ENCODE assay signal across 8 cellular contexts in genomic region chrX:39814391-39814790, GRCh38.
A peak's percentile ranks its signal among the peaks of the same experiment; 100 is the strongest.
DNase-seq lines count a peak whose midpoint lies in the region; ATAC-seq and TF ChIP-seq lines count a peak whose summit lies in the region.

No MANE protein-coding gene starts in this region.

- no peak for TF ChIP-seq POLR2A in stomach (IDR thresholded peaks at IDR 0.05)

- peak; percentile 63 for TF ChIP-seq CTCF in glutamatergic neuron (IDR thresholded peaks at IDR 0.05; ENCODE audit: partially characterized antibody, unreplicated experiment)
- peak in 4 of 7 experiments; percentile 6 to 48 (median 26) for TF ChIP-seq CTCF in stomach (IDR thresholded peaks at IDR 0.05)

- H3K9me3 ChIP-seq in stomach = no peaks in the 10 kb centered on the region

- peaks cover 0 to 7% (median 4%) of the 10 kb centered on the region in 3 donors for H3K27me3 ChIP-seq in stomach

- WGBS in stomach, 5 donors = 21 to 43% (median 32%) methylated on average over 4 of the region's 4 CpGs

- no peak for TF ChIP-seq EP300 in stomach (IDR thresholded peaks at IDR 0.05)

- no peak overlapping the region for H3K4me3 Mint-ChIP-seq in T-helper 2 cell treated with Interferon-gamma antibody and Interleukin-4, amounts not matched to agents 5 μg/mL and 100 μg/mL, for 36 hours
- peak overlapping the region; percentile 59 for H3K4me3 Mint-ChIP-seq in glutamatergic neuron (ENCODE audit: unreplicated experiment)

- peaks cover 21% of the 10 kb centered on the region for H3K4me1 Mint-ChIP-seq in T-helper 2 cell treated with Interferon-gamma antibody and Interleukin-4, amounts not matched to agents 5 μg/mL and 100 μg/mL, for 36 hours (ENCODE audit: low read depth)
- peaks cover 21% of the 10 kb centered on the region for H3K4me1 Mint-ChIP-seq in glutamatergic neuron (ENCODE audit: low read depth, unreplicated experiment)

- H3K36me3 Mint-ChIP-seq in T-helper 2 cell treated with Interferon-gamma antibody and Interleukin-4, amounts not matched to agents 5 μg/mL and 100 μg/mL, for 36 hours (ENCODE audit: low read depth) = no peaks in the 10 kb centered on the region
- no peaks in the 10 kb centered on the region for H3K36me3 Mint-ChIP-seq in glutamatergic neuron (ENCODE audit: unreplicated experiment)

- H3K27ac ChIP-seq in stomach = peak overlapping the region in 2 of 5 donors; percentile 33 to 62

- peaks cover 0 to 20% (median 12%) of the 10 kb centered on the region in 4 donors for H3K4me1 ChIP-seq in stomach

- ATAC-seq in HG03135 (IDR thresholded peaks at IDR 0.05; ENCODE audit: unreplicated experiment) (no peak), GM18867 (IDR thresholded peaks at IDR 0.05; ENCODE audit: unreplicated experiment) (no peak)

- no peaks in the 10 kb centered on the region for H3K36me3 ChIP-seq in stomach

- DNase-seq in T-helper 2 cell = peak in 3 of 5 experiments; percentile 7 to 66 (median 23)
- no peak for DNase-seq in T-helper 2 cell treated with Interferon-gamma antibody and Interleukin-4, amounts not matched to agents 5 μg/mL and 100 μg/mL, for 36 hours (ENCODE audit: low spot score)
- peak; percentile 17 for DNase-seq in NCI-H2107 (lab: John Stamatoyannopoulos, UW)
- DNase-seq in activated T-cell treated with anti-CD3 and anti-CD28 coated beads for 4 hours = peak; percentile 13
- DNase-seq in glutamatergic neuron = no peak
- no peak for DNase-seq in stomach

- intact Hi-C loops in stomach (cut with DNase I; ENCODE audit: low total_unique reads) = loop anchor here (10.0 kb wide), 1 partner anchor 60 kb away; no protein-coding TSS in a partner anchor

- H3K9me3 Mint-ChIP-seq in T-helper 2 cell treated with Interferon-gamma antibody and Interleukin-4, amounts not matched to agents 5 μg/mL and 100 μg/mL, for 36 hours = no peaks in the 10 kb centered on the region
- H3K9me3 Mint-ChIP-seq in glutamatergic neuron (ENCODE audit: unreplicated experiment) = peaks cover 4% of the 10 kb centered on the region

- H3K27ac Mint-ChIP-seq in T-helper 2 cell treated with Interferon-gamma antibody and Interleukin-4, amounts not matched to agents 5 μg/mL and 100 μg/mL, for 36 hours = no peak overlapping the region
- peak overlapping the region; percentile 90 for H3K27ac Mint-ChIP-seq in glutamatergic neuron (ENCODE audit: unreplicated experiment)

- H3K4me3 ChIP-seq in stomach = no peak overlapping the region

- H3K27me3 Mint-ChIP-seq in T-helper 2 cell treated with Interferon-gamma antibody and Interleukin-4, amounts not matched to agents 5 μg/mL and 100 μg/mL, for 36 hours (ENCODE audit: low read depth) = no peaks in the 10 kb centered on the region
- peaks cover 7% of the 10 kb centered on the region for H3K27me3 Mint-ChIP-seq in glutamatergic neuron (ENCODE audit: unreplicated experiment)

Comparison
In these comparisons a context has a peak if more than half of its experiments do, and no peak if none do; other contexts are left out.
1. DNase-seq: peak in T-helper 2 cell (3 of 5), NCI-H2107 (single experiment) and activated T-cell treated with anti-CD3 and anti-CD28 coated beads for 4 hours (single experiment); none in T-helper 2 cell treated with Interferon-gamma antibody and Interleukin-4, amounts not matched to agents 5 μg/mL and 100 μg/mL, for 36 hours (single experiment), glutamatergic neuron (single experiment) and stomach (single experiment).